29 cellular contexts compared by ENCODE assay signal in the genomic region with DNA sequence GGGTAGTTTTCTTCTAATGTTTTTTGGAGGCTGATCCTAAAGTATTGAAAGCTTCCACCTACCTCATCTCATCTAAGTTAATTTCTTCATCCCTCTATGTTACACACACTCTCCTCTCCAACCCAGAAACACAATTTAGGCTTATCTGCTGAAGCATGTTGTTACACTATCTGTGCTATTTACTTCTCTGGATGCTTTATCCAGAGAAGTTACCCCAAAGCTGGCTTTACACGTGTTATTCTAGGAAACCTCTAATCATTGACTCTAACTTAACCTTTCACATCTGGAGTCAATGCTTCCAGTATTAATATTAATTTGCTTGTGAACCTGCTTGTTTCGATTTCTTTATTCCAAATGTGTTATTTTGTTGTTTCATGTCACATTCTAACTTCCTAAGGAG.
"Had no signal": no experiment of that assay in that cellular context is flagged by ENCODE, and none has a peak within 500 bp of the region (broad histone marks: within the 10 kb centered on the region; RNA-seq: fewer than 3 reads in every experiment).

No MANE protein-coding gene starts in this region.

- FAIRE-seq: urothelium cell line had no signal

- H3K36me3 Mint-ChIP-seq: stimulated activated effector memory CD8-positive, alpha-beta T cell treated with anti-CD3 and anti-CD28 coated beads, Interleukin-12 subunit alpha, Interleukin-12 subunit beta, amount 100 ng/mL, for 72 hours; stimulated activated memory B cell treated with anti-CD40 and anti-IgM and Interleukin-4, amounts not matched to agents 10 μg/mL and 1 μg/mL and 100 μg/mL, for 72 hours; stimulated activated naive B cell treated with anti-CD40 and anti-IgM and Interleukin-4, amounts not matched to agents 10 μg/mL and 1 μg/mL and 100 μg/mL, for 72 hours; type B pancreatic cell had no signal

- H3K27ac ChIP-seq: stomach, suprapubic skin, testis, thoracic aorta, thyroid gland, tibial artery, tibial nerve, transverse colon, upper lobe of left lung, upper lobe of right lung, uterus, vagina had no signal

- H3K4me3 ChIP-seq: stomach, suprapubic skin, testis, thoracic aorta, thyroid gland, tibial artery, tibial nerve, transverse colon, upper lobe of left lung, upper lobe of right lung, uterus, vagina had no signal

- H3K9me3 ChIP-seq: stomach, suprapubic skin, testis, thoracic aorta, thyroid gland, tibial artery, transverse colon, upper lobe of left lung, upper lobe of right lung, uterus, vagina had no signal

- H3K27ac Mint-ChIP-seq: stimulated activated effector memory CD8-positive, alpha-beta T cell treated with anti-CD3 and anti-CD28 coated beads, Interleukin-12 subunit alpha, Interleukin-12 subunit beta, amount 100 ng/mL, for 72 hours; stimulated activated memory B cell treated with anti-CD40 and anti-IgM and Interleukin-4, amounts not matched to agents 10 μg/mL and 1 μg/mL and 100 μg/mL, for 72 hours; stimulated activated naive B cell treated with anti-CD40 and anti-IgM and Interleukin-4, amounts not matched to agents 10 μg/mL and 1 μg/mL and 100 μg/mL, for 72 hours; stimulated activated naive CD8-positive, alpha-beta T cell treated with anti-CD3 and anti-CD28 coated beads, Interleukin-15, amount 100 ng/mL, for 72 hours; stimulated activated naive CD8-positive, alpha-beta T cell treated with anti-CD3 and anti-CD28 coated beads, Interleukin-15, Interleukin-2, amounts not matched to agents 100 ng/mL and 50 ng/mL, for 24 hours; type B pancreatic cell had no signal

- H3K4me3 Mint-ChIP-seq: stimulated activated effector memory CD8-positive, alpha-beta T cell treated with anti-CD3 and anti-CD28 coated beads, Interleukin-12 subunit alpha, Interleukin-12 subunit beta, amount 100 ng/mL, for 72 hours; stimulated activated memory B cell treated with anti-CD40 and anti-IgM and Interleukin-4, amounts not matched to agents 10 μg/mL and 1 μg/mL and 100 μg/mL, for 72 hours; stimulated activated naive B cell treated with anti-CD40 and anti-IgM and Interleukin-4, amounts not matched to agents 10 μg/mL and 1 μg/mL and 100 μg/mL, for 72 hours; stimulated activated naive CD8-positive, alpha-beta T cell treated with anti-CD3 and anti-CD28 coated beads, Interleukin-15, amount 100 ng/mL, for 72 hours; stimulated activated naive CD8-positive, alpha-beta T cell treated with anti-CD3 and anti-CD28 coated beads, Interleukin-15, Interleukin-2, amounts not matched to agents 100 ng/mL and 50 ng/mL, for 24 hours; type B pancreatic cell had no signal

- H3K27me3 ChIP-seq: stomach, suprapubic skin, testis, thyroid gland, tibial artery, tibial nerve, transverse colon, upper lobe of left lung, upper lobe of right lung, uterus, vagina had no signal

- ATAC-seq: stimulated activated effector memory CD8-positive, alpha-beta T cell treated with anti-CD3 and anti-CD28 coated beads, Interleukin-12 subunit alpha, Interleukin-12 subunit beta, amount 100 ng/mL, for 72 hours; stimulated activated memory B cell treated with anti-CD40 and anti-IgM and Interleukin-4, amounts not matched to agents 10 μg/mL and 1 μg/mL and 100 μg/mL, for 72 hours; stimulated activated naive B cell treated with anti-CD40 and anti-IgM and Interleukin-4, amounts not matched to agents 10 μg/mL and 1 μg/mL and 100 μg/mL, for 72 hours; stimulated activated naive CD8-positive, alpha-beta T cell treated with anti-CD3 and anti-CD28 coated beads, Interleukin-15, amount 100 ng/mL, for 72 hours; stimulated activated naive CD8-positive, alpha-beta T cell treated with anti-CD3 and anti-CD28 coated beads, Interleukin-15, Interleukin-2, amounts not matched to agents 100 U/mL and 50 U/mL, for 24 hours; upper lobe of right lung had no signal

- DNase-seq: stimulated activated CD4-positive, alpha-beta T cell treated with anti-CD3 and anti-CD28 coated beads, Interleukin-2, amount 100 ng/mL, for 48 hours; stimulated activated CD4-positive, alpha-beta T cell treated with anti-CD3 and anti-CD28 coated beads, Interleukin-4, amount 100 ng/mL, for 1 hour; stimulated activated CD4-positive, alpha-beta T cell treated with anti-CD3 and anti-CD28 coated beads, Interleukin-4, amount 100 ng/mL, for 24 hours; stimulated activated CD4-positive, alpha-beta T cell treated with anti-CD3 and anti-CD28 coated beads, Interleukin-4, amount 100 ng/mL, for 4 hours; stimulated activated CD8-positive, alpha-beta memory T cell treated with anti-CD3 and anti-CD28 coated beads, Interleukin-4, amount 100 ng/mL, for 48 hours; stimulated activated naive B cell treated with anti-CD40 and anti-IgM and Interleukin-4, amounts not matched to agents 10 μg/mL and 1 μg/mL and 100 μg/mL, for 72 hours; stimulated activated naive CD4-positive, alpha-beta T cell; stimulated activated naive CD4-positive, alpha-beta T cell treated with Interleukin-2 at 50 U/mL for 16 hours; stimulated activated naive CD8-positive, alpha-beta T cell treated with anti-CD3 and anti-CD28 coated beads, Interleukin-15, amount 100 ng/mL, for 72 hours; stimulated activated naive CD8-positive, alpha-beta T cell treated with anti-CD3 and anti-CD28 coated beads, Interleukin-15, Interleukin-2, amounts not matched to agents 100 U/mL and 50 U/mL, for 24 hours; stomach; substantia nigra; testis; thyroid gland; tibial artery; transverse colon; trophoblast cell; upper lobe of left lung; upper lobe of right lung; uterus had no signal

- H3K4me1 ChIP-seq: stomach, suprapubic skin, testis, thyroid gland, tibial artery, tibial nerve, transverse colon, upper lobe of left lung, upper lobe of right lung, uterus, vagina had no signal

- H3K36me3 ChIP-seq: stomach, suprapubic skin, thoracic aorta, thyroid gland, tibial artery, tibial nerve, transverse colon, upper lobe of left lung, upper lobe of right lung, uterus, vagina had no signal

- H3K4me1 Mint-ChIP-seq: stimulated activated effector memory CD8-positive, alpha-beta T cell treated with anti-CD3 and anti-CD28 coated beads, Interleukin-12 subunit alpha, Interleukin-12 subunit beta, amount 100 ng/mL, for 72 hours; stimulated activated memory B cell treated with anti-CD40 and anti-IgM and Interleukin-4, amounts not matched to agents 10 μg/mL and 1 μg/mL and 100 μg/mL, for 72 hours; stimulated activated naive B cell treated with anti-CD40 and anti-IgM and Interleukin-4, amounts not matched to agents 10 μg/mL and 1 μg/mL and 100 μg/mL, for 72 hours; stimulated activated naive CD8-positive, alpha-beta T cell treated with anti-CD3 and anti-CD28 coated beads, Interleukin-15, amount 100 ng/mL, for 72 hours had no signal

- H3K27me3 Mint-ChIP-seq: stimulated activated memory B cell treated with anti-CD40 and anti-IgM and Interleukin-4, amounts not matched to agents 10 μg/mL and 1 μg/mL and 100 μg/mL, for 72 hours; stimulated activated naive B cell treated with anti-CD40 and anti-IgM and Interleukin-4, amounts not matched to agents 10 μg/mL and 1 μg/mL and 100 μg/mL, for 72 hours; type B pancreatic cell had no signal

- H3K9me3 Mint-ChIP-seq: stimulated activated effector memory CD8-positive, alpha-beta T cell treated with anti-CD3 and anti-CD28 coated beads, Interleukin-12 subunit alpha, Interleukin-12 subunit beta, amount 100 ng/mL, for 72 hours; stimulated activated naive CD8-positive, alpha-beta T cell treated with anti-CD3 and anti-CD28 coated beads, Interleukin-15, amount 100 ng/mL, for 72 hours; stimulated activated naive CD8-positive, alpha-beta T cell treated with anti-CD3 and anti-CD28 coated beads, Interleukin-15, Interleukin-2, amounts not matched to agents 100 ng/mL and 50 ng/mL, for 24 hours; type B pancreatic cell had no signal
